In the genomic region with DNA sequence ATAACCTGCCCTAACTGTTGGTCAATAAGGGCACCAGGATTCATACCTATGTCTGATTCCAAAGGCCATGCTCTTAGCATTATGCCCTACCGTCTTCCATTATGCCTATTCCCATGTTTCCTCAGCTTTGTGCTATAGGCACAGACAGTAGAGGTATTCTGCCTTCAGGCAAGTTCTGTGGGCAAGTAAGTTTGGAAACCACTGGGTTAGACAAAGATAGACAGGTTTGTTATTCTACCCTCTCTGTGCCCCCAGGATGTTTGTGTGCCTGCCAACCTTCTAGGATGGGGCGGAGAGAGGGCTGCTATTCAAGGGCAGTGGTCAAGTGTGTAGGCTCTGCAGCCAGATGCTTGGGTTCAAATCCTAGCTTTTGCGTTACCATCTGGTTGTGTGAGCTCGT, we compare ENCODE assay signal across 11 cellular contexts. TPM values are rescaled to one million over a fixed set of nuclear protein-coding genes. Genes with fewer than 3 reads are reported as not detected.
A peak's percentile ranks its signal among the peaks of the same experiment; 100 is the strongest.
DNase-seq lines count a peak whose midpoint lies in the region; ATAC-seq and TF ChIP-seq lines count a peak whose summit lies in the region.
"Had no signal": no experiment of that assay in that cellular context is flagged by ENCODE, and none has a peak within 500 bp of the region (broad histone marks: within the 10 kb centered on the region; RNA-seq: fewer than 3 reads in every experiment).

No MANE protein-coding gene starts in this region.

- H3K4me1 ChIP-seq in muscle layer of duodenum (ENCODE audit: control insufficient read depth in 1 of 2, insufficient read depth in 2 of 2, low read length in 2 of 2) (peaks cover 7 to 10% of the 10 kb centered on the region in 2 donors), upper lobe of left lung (peaks cover 59 to 71% (median 64%) of the 10 kb centered on the region in 4 donors)

- H3K36me3 ChIP-seq in muscle layer of duodenum (ENCODE audit: control insufficient read depth in 1 of 2, insufficient read depth in 2 of 2, low read length in 2 of 2) (no peaks in the 10 kb centered on the region), upper lobe of left lung (peaks cover 0 to 25% (median 11%) of the 10 kb centered on the region in 4 donors)

- BruUV-seq in MCF 10A (replicated peaks; lab: Mats Ljungman, UMichigan): TSS peak; percentile 83

- ATAC-seq in upper lobe of left lung (ENCODE audit: low FRiP score in 2 of 2): no peak
- ATAC-seq: T-cell had no signal

- intact Hi-C loops in MCF 10A (cut with micrococcal nuclease): no loop called here
- intact Hi-C loops in activated T-helper 1 cell treated with anti-CD3 and anti-CD28 coated beads, Interleukin-12 subunit alpha, Interleukin-12 subunit beta, Interleukin-2, Interleukin-4 antibody, amounts not matched to agents 30 ng/mL and 10 ng/mL and 1 ng/mL, durations not matched to agents 14 hours and 24 hours and 36 hours (cut with micrococcal nuclease): loop anchor here (1.0 to 10.0 kb wide), 2 partner anchors 12 to 719 kb away; no protein-coding TSS in a partner anchor

- peak overlapping the region; percentile 89 for H3K27ac Mint-ChIP-seq in MCF 10A (ENCODE audit: low read depth, unreplicated experiment)
- H3K27ac Mint-ChIP-seq in activated T-helper 1 cell treated with anti-CD3 and anti-CD28 coated beads, Interleukin-12 subunit alpha, Interleukin-12 subunit beta, Interleukin-2, Interleukin-4 antibody, amounts not matched to agents 30 ng/mL and 10 ng/mL and 1 ng/mL, durations not matched to agents 14 hours and 24 hours and 36 hours: no peak overlapping the region
- H3K27ac Mint-ChIP-seq: T-cell had no signal

- WGBS in upper lobe of left lung, 2 donors: 63 to 78% methylated on average over 4 of the region's 4 CpGs

- TF ChIP-seq EP300 in upper lobe of left lung (IDR thresholded peaks at IDR 0.05): no peak

- CTCF ChIA-PET in MCF 10A (lab: Yijun Ruan, JAX): interaction anchor here (0.7 to 14.4 kb wide), 6 partner anchors 9 to 149 kb away, joined by 3 to 262 read pairs (median 6); partner anchors contain the start of gene SLC48A1

- H3K36me3 Mint-ChIP-seq in MCF 10A (ENCODE audit: insufficient read depth, unreplicated experiment): peaks cover 6% of the 10 kb centered on the region
- no peaks in the 10 kb centered on the region for H3K36me3 Mint-ChIP-seq in activated T-helper 1 cell treated with anti-CD3 and anti-CD28 coated beads, Interleukin-12 subunit alpha, Interleukin-12 subunit beta, Interleukin-2, Interleukin-4 antibody, amounts not matched to agents 30 ng/mL and 10 ng/mL and 1 ng/mL, durations not matched to agents 14 hours and 24 hours and 36 hours (ENCODE audit: low read depth)
- H3K36me3 Mint-ChIP-seq: T-cell had no signal

- no peak for TF ChIP-seq CTCF in MCF 10A (IDR thresholded peaks at IDR 0.05; ENCODE audit: unreplicated experiment)
- TF ChIP-seq CTCF in upper lobe of left lung (IDR thresholded peaks at IDR 0.05): no peak

- H3K4me3 Mint-ChIP-seq in MCF 10A (ENCODE audit: unreplicated experiment): no peak overlapping the region
- H3K4me3 Mint-ChIP-seq in activated T-helper 1 cell treated with anti-CD3 and anti-CD28 coated beads, Interleukin-12 subunit alpha, Interleukin-12 subunit beta, Interleukin-2, Interleukin-4 antibody, amounts not matched to agents 30 ng/mL and 10 ng/mL and 1 ng/mL, durations not matched to agents 14 hours and 24 hours and 36 hours: no peak overlapping the region
- H3K4me3 Mint-ChIP-seq: T-cell had no signal

- H3K27ac ChIP-seq in muscle layer of duodenum (ENCODE audit: low read length) (peak overlapping the region; percentile 2), upper lobe of left lung (peak overlapping the region; percentile 66 to 90 (median 80))

- no peak for TF ChIP-seq POLR2A in upper lobe of left lung (IDR thresholded peaks at IDR 0.05)

- H3K27me3 Mint-ChIP-seq in MCF 10A (ENCODE audit: insufficient read depth, unreplicated experiment): no peaks in the 10 kb centered on the region
- no peaks in the 10 kb centered on the region for H3K27me3 Mint-ChIP-seq in activated T-helper 1 cell treated with anti-CD3 and anti-CD28 coated beads, Interleukin-12 subunit alpha, Interleukin-12 subunit beta, Interleukin-2, Interleukin-4 antibody, amounts not matched to agents 30 ng/mL and 10 ng/mL and 1 ng/mL, durations not matched to agents 14 hours and 24 hours and 36 hours (ENCODE audit: insufficient read depth)
- H3K27me3 Mint-ChIP-seq: T-cell had no signal

- H3K4me3 ChIP-seq in muscle layer of duodenum (ENCODE audit: low read depth in 1 of 2, low read length in 2 of 2): no peak overlapping the region
- H3K4me3 ChIP-seq in upper lobe of left lung: no peak overlapping the region

- POLR2A ChIA-PET in MCF 10A (lab: Yijun Ruan, JAX): interaction anchor here (0.6 to 4.6 kb wide), 9 partner anchors 9 to 1096 kb away, joined by 3 to 22 read pairs (median 4); partner anchors contain the start of gene SLC48A1

- no peaks in the 10 kb centered on the region for H3K9me3 Mint-ChIP-seq in MCF 10A (ENCODE audit: unreplicated experiment)
- H3K9me3 Mint-ChIP-seq in activated T-helper 1 cell treated with anti-CD3 and anti-CD28 coated beads, Interleukin-12 subunit alpha, Interleukin-12 subunit beta, Interleukin-2, Interleukin-4 antibody, amounts not matched to agents 30 ng/mL and 10 ng/mL and 1 ng/mL, durations not matched to agents 14 hours and 24 hours and 36 hours: no peaks in the 10 kb centered on the region
- H3K9me3 Mint-ChIP-seq: T-cell had no signal

- DNase-seq in M059J (ENCODE audit: low read depth) (peak; percentile 92), MCF 10A (ENCODE audit: unreplicated experiment) (peak; percentile 88), upper lobe of left lung (no peak), NCI-H2227 treated with DMSO at 0.1 percent for 48 hours (lab: John Stamatoyannopoulos, UW) (no peak), NOMO-1 treated with DMSO at 0.1 percent for 48 hours (lab: John Stamatoyannopoulos, UW; ENCODE audit: unreplicated experiment) (no peak)
- DNase-seq in activated T-helper 1 cell treated with anti-CD3 and anti-CD28 coated beads, Interleukin-12 subunit alpha, Interleukin-12 subunit beta, Interleukin-2, Interleukin-4 antibody, amounts not matched to agents 30 ng/mL and 10 ng/mL and 1 ng/mL, durations not matched to agents 14 hours and 24 hours and 36 hours (ENCODE audit: low spot score): no peak
- DNase-seq: DND-41, NCI-H510A, T-cell had no signal

- no peaks in the 10 kb centered on the region for H3K9me3 ChIP-seq in muscle layer of duodenum (ENCODE audit: control insufficient read depth in 1 of 2, low read length in 2 of 2)
- H3K9me3 ChIP-seq in upper lobe of left lung: no peaks in the 10 kb centered on the region

- H3K27me3 ChIP-seq in muscle layer of duodenum (ENCODE audit: low read depth, low read length) (no peaks in the 10 kb centered on the region), upper lobe of left lung (no peaks in the 10 kb centered on the region)

- H3K4me1 Mint-ChIP-seq in MCF 10A (ENCODE audit: insufficient read depth, unreplicated experiment): peaks cover 32% of the 10 kb centered on the region
- peaks cover 46% of the 10 kb centered on the region for H3K4me1 Mint-ChIP-seq in activated T-helper 1 cell treated with anti-CD3 and anti-CD28 coated beads, Interleukin-12 subunit alpha, Interleukin-12 subunit beta, Interleukin-2, Interleukin-4 antibody, amounts not matched to agents 30 ng/mL and 10 ng/mL and 1 ng/mL, durations not matched to agents 14 hours and 24 hours and 36 hours (ENCODE audit: low read depth)

RNA-seq across cellular contexts. Expression of gene RAPGEF3, which starts 4.6 kb away (rescaled TPM):
- total RNA-seq in M059J (2014; rRNA removed; shearing (Covaris generic)): 1.2 and 2.6 TPM in 2 replicates
- total RNA-seq in MCF 10A (2022) (1.4 and 3.4 TPM in 2 replicates), upper lobe of left lung (10 to 100 TPM; 19.0 to 94.0 (median 52.1) TPM)
- 4.7 and 6.5 TPM in 2 replicates for total RNA-seq in activated T-helper 1 cell treated with anti-CD3 and anti-CD28 coated beads, Interleukin-12 subunit alpha, Interleukin-12 subunit beta, Interleukin-2, Interleukin-4 antibody, amounts not matched to agents 30 ng/mL and 10 ng/mL and 1 ng/mL, durations not matched to agents 14 hours and 24 hours and 36 hours

RNA-seq across cellular contexts. Expression of gene SLC48A1, which starts 18.9 kb away (rescaled TPM):
- total RNA-seq in M059J (2014; rRNA removed; shearing (Covaris generic)): 12.8 and 12.9 TPM in 2 replicates
- total RNA-seq in MCF 10A (2022): 19.4 and 20.2 TPM in 2 replicates
- 10 to 100 TPM; 26.5 to 36.5 (median 33.9) TPM for total RNA-seq in upper lobe of left lung
- 12.7 TPM in 2 replicates for total RNA-seq in activated T-helper 1 cell treated with anti-CD3 and anti-CD28 coated beads, Interleukin-12 subunit alpha, Interleukin-12 subunit beta, Interleukin-2, Interleukin-4 antibody, amounts not matched to agents 30 ng/mL and 10 ng/mL and 1 ng/mL, durations not matched to agents 14 hours and 24 hours and 36 hours

RNA-seq across cellular contexts. Expression of gene ENDOU, which starts 28.8 kb away (rescaled TPM):
- total RNA-seq in M059J (2014; rRNA removed; shearing (Covaris generic)): not detected in 2 replicates
- total RNA-seq in MCF 10A (2022) (not detected in 2 replicates), upper lobe of left lung (1 to 10 TPM in 2 of 6 donors, under 1 TPM in 2, not detected in 2; 0.14 to 2.1 (median 0.83) TPM)
- total RNA-seq in activated T-helper 1 cell treated with anti-CD3 and anti-CD28 coated beads, Interleukin-12 subunit alpha, Interleukin-12 subunit beta, Interleukin-2, Interleukin-4 antibody, amounts not matched to agents 30 ng/mL and 10 ng/mL and 1 ng/mL, durations not matched to agents 14 hours and 24 hours and 36 hours: not detected in 2 replicates
- total RNA-seq: left lobe of liver, T-cell had no signal

RNA-seq across cellular contexts. Expression of gene RPAP3, which starts 48.3 kb away (rescaled TPM):
- total RNA-seq in M059J (2014; rRNA removed; shearing (Covaris generic)): 26.0 and 40.3 TPM in 2 replicates
- total RNA-seq in MCF 10A (2022): 16.2 and 22.5 TPM in 2 replicates
- total RNA-seq in upper lobe of left lung: 10 to 100 TPM in 5 of 6 donors, 1 to 10 TPM in 1; 6.5 to 28.0 (median 16.4) TPM
- 61.2 and 64.9 TPM in 2 replicates for total RNA-seq in activated T-helper 1 cell treated with anti-CD3 and anti-CD28 coated beads, Interleukin-12 subunit alpha, Interleukin-12 subunit beta, Interleukin-2, Interleukin-4 antibody, amounts not matched to agents 30 ng/mL and 10 ng/mL and 1 ng/mL, durations not matched to agents 14 hours and 24 hours and 36 hours

Comparison
In these comparisons a context has a peak if more than half of its experiments do, and no peak if none do; other contexts are left out.
1. DNase-seq: peak in M059J (single experiment) and MCF 10A (single experiment); none in upper lobe of left lung (0 of 2), activated T-helper 1 cell treated with anti-CD3 and anti-CD28 coated beads, Interleukin-12 subunit alpha, Interleukin-12 subunit beta, Interleukin-2, Interleukin-4 antibody, amounts not matched to agents 30 ng/mL and 10 ng/mL and 1 ng/mL, durations not matched to agents 14 hours and 24 hours and 36 hours (single experiment), NCI-H2227 treated with DMSO at 0.1 percent for 48 hours (single experiment) and NOMO-1 treated with DMSO at 0.1 percent for 48 hours (single experiment).